ENCODE assay signal across 31 cellular contexts in genomic region chr1:39791838-39792237, GRCh38. TPM values are rescaled to one million over a fixed set of nuclear protein-coding genes. Genes with fewer than 3 reads are reported as not detected.
"Had no signal": no experiment of that assay in that cellular context is flagged by ENCODE, and none has a peak within 500 bp of the region (broad histone marks: within the 10 kb centered on the region; RNA-seq: fewer than 3 reads in every experiment).

No MANE protein-coding gene starts in this region.

- H3K4me1 ChIP-seq: colonic mucosa, foreskin keratinocyte, gastrocnemius medialis had no signal

- H3K9me3 ChIP-seq: colonic mucosa, esophagus muscularis mucosa, esophagus squamous epithelium, gastrocnemius medialis, gastroesophageal sphincter, heart left ventricle, heart right ventricle had no signal

- H3K27ac ChIP-seq: colonic mucosa, coronary artery, dorsolateral prefrontal cortex, epithelial cell of prostate, esophagus muscularis mucosa, esophagus squamous epithelium, foreskin keratinocyte, gastrocnemius medialis, gastroesophageal sphincter, heart left ventricle, heart right ventricle had no signal

- H3K9me3 Mint-ChIP-seq: dendritic cell treated with granulocyte-macrophage colony-stimulating factor and Interleukin-4, amounts not matched to agents 40 ng/mL and 50 ng/mL, for 4 days; effector memory CD8-positive, alpha-beta T cell; endodermal cell had no signal

- FAIRE-seq: colon, endometrium, endothelial cell of umbilical vein, frontal cortex had no signal

- H3K36me3 ChIP-seq: colonic mucosa, esophagus muscularis mucosa, esophagus squamous epithelium, gastrocnemius medialis, gastroesophageal sphincter, heart left ventricle, heart right ventricle had no signal

- H3K4me3 Mint-ChIP-seq: dendritic cell treated with granulocyte-macrophage colony-stimulating factor and Interleukin-4, amounts not matched to agents 40 ng/mL and 50 ng/mL, for 4 days; endodermal cell had no signal

- H3K27ac Mint-ChIP-seq: dendritic cell treated with granulocyte-macrophage colony-stimulating factor and Interleukin-4, amounts not matched to agents 40 ng/mL and 50 ng/mL, for 4 days; effector memory CD8-positive, alpha-beta T cell; endodermal cell had no signal

- H3K4me3 ChIP-seq: colonic mucosa, coronary artery, dorsolateral prefrontal cortex, esophagus muscularis mucosa, esophagus squamous epithelium, gastrocnemius medialis, gastroesophageal sphincter, heart left ventricle, heart right ventricle had no signal

- DNase-seq: colonic mucosa; cortex of kidney; dermis blood vessel endothelial cell; dorsolateral prefrontal cortex; effector CD4-positive, alpha-beta T cell; effector CD8-positive, alpha-beta T cell; effector memory CD4-positive, alpha-beta T cell; effector memory CD8-positive, alpha-beta T cell; endodermal cell; erythroblast; esophagus squamous epithelium; foreskin fibroblast; foreskin melanocyte; gastrocnemius medialis; glutamatergic neuron; head of caudate nucleus; heart left ventricle; heart right ventricle had no signal

- ATAC-seq: effector memory CD8-positive, alpha-beta T cell; esophagus mucosa; foreskin keratinocyte; gastrocnemius medialis; gastroesophageal sphincter; heart right ventricle had no signal

RNA-seq across cellular contexts. Expression of gene BMP8B, which starts 3.2 kb away (rescaled TPM):
- total RNA-seq: fibroblast of lung, glomerular endothelial cell had no signal
- polyA plus RNA-seq: endothelial cell of umbilical vein had no signal
